Comparison of ENCODE assay signal across 8 cellular contexts in genomic region chr16:10521681-10522274, GRCh38. TPM values are rescaled to one million over a fixed set of nuclear protein-coding genes. Genes with fewer than 3 reads are reported as not detected.
DNase-seq lines count a peak whose midpoint lies in the region; ATAC-seq, FAIRE-seq and TF ChIP-seq lines count a peak whose summit lies in the region.

No MANE protein-coding gene starts in this region.

- CTCF ChIA-PET in Panc1 (lab: Charles Lee), result interaction anchor here (0.6 to 1.1 kb wide), 2 partner anchors 216 to 1560 kb away, joined by 4 to 11 read pairs; no protein-coding TSS in a partner anchor
- CTCF ChIA-PET in activated naive CD4-positive, alpha-beta T cell treated with anti-CD3 and anti-CD28 coated beads for 36 hours (lab: Charles Lee), result interaction anchor here (0.6 to 4.7 kb wide), 12 partner anchors 11 to 1363 kb away, joined by 3 to 30 read pairs (median 3); no protein-coding TSS in a partner anchor

- no peak overlapping the region for H3K4me3 ChIP-seq in Panc1 (ENCODE audit: low read depth in 2 of 2, low read length in 2 of 2)

- BruUV-seq in Panc1 (replicated peaks; lab: Mats Ljungman, UMichigan), result no TSS peak

- H3K9me3 Mint-ChIP-seq in activated naive CD4-positive, alpha-beta T cell treated with anti-CD3 and anti-CD28 coated beads for 36 hours, result no peaks in the 10 kb centered on the region
- H3K9me3 Mint-ChIP-seq in glutamatergic neuron (ENCODE audit: unreplicated experiment), result no peaks in the 10 kb centered on the region

- no peak for FAIRE-seq in HTR-8/SVneo (lab: Jason Lieb, UNC)

- H3K27me3 ChIP-seq in Panc1 (ENCODE audit: control insufficient read depth, insufficient read depth, low read length), result no peaks in the 10 kb centered on the region

- H3K4me1 Mint-ChIP-seq in activated naive CD4-positive, alpha-beta T cell treated with anti-CD3 and anti-CD28 coated beads for 36 hours (ENCODE audit: low read depth), result no peaks in the 10 kb centered on the region
- no peaks in the 10 kb centered on the region for H3K4me1 Mint-ChIP-seq in glutamatergic neuron (ENCODE audit: low read depth, unreplicated experiment)

- H3K27me3 Mint-ChIP-seq in activated naive CD4-positive, alpha-beta T cell treated with anti-CD3 and anti-CD28 coated beads for 36 hours (ENCODE audit: low read depth), result no peaks in the 10 kb centered on the region
- H3K27me3 Mint-ChIP-seq in glutamatergic neuron (ENCODE audit: unreplicated experiment), result peaks cover 2% of the 10 kb centered on the region

- in situ Hi-C loops in Panc1 (cut with HindIII; ENCODE audit: low pct_unique_long_range_greater_than_20kb, low sequenced_read_pairs), result no loop called here

- no peak overlapping the region for H3K4me3 Mint-ChIP-seq in activated naive CD4-positive, alpha-beta T cell treated with anti-CD3 and anti-CD28 coated beads for 36 hours
- no peak overlapping the region for H3K4me3 Mint-ChIP-seq in glutamatergic neuron (ENCODE audit: unreplicated experiment)

- H3K36me3 ChIP-seq in Panc1 (ENCODE audit: control insufficient read depth, insufficient read depth, low read length), result no peaks in the 10 kb centered on the region

- TF ChIP-seq CTCF in Panc1 (IDR thresholded peaks at IDR 0.05) (peak; percentile 90), glutamatergic neuron (IDR thresholded peaks at IDR 0.05; ENCODE audit: partially characterized antibody, unreplicated experiment) (peak; percentile 93)

- POLR2A ChIA-PET in Panc1 (lab: Charles Lee), result no interaction called here

- peak; percentile 54 for DNase-seq in DMS114 treated with DMSO at 0.1 percent for 48 hours (lab: John Stamatoyannopoulos, UW; ENCODE audit: unreplicated experiment)
- DNase-seq in HTR-8/SVneo (ENCODE audit: insufficient read length, low spot score), result peak; percentile 63
- peak; percentile 52 for DNase-seq in Panc1 (ENCODE audit: low read depth, low spot score)
- peak; percentile 64 for DNase-seq in activated naive CD4-positive, alpha-beta T cell treated with anti-CD3 and anti-CD28 coated beads for 36 hours
- peak; percentile 59 for DNase-seq in glutamatergic neuron
- peak in 7 of 10 donors; percentile 17 to 91 (median 63) for DNase-seq in posterior cingulate gyrus
- no peak for DNase-seq in NCI-H2081 (lab: John Stamatoyannopoulos, UW)

- H3K9me3 ChIP-seq in Panc1 (ENCODE audit: control insufficient read depth, insufficient read depth, low read depth, low read length), result no peaks in the 10 kb centered on the region

- H3K4me1 ChIP-seq in Panc1 (ENCODE audit: control insufficient read depth, insufficient read depth, low read length), result no peaks in the 10 kb centered on the region

- no peak overlapping the region for H3K27ac ChIP-seq in Panc1 (ENCODE audit: low read length)

- no peak overlapping the region for H3K27ac Mint-ChIP-seq in activated naive CD4-positive, alpha-beta T cell treated with anti-CD3 and anti-CD28 coated beads for 36 hours
- no peak overlapping the region for H3K27ac Mint-ChIP-seq in glutamatergic neuron (ENCODE audit: unreplicated experiment)

- no peaks in the 10 kb centered on the region for H3K36me3 Mint-ChIP-seq in activated naive CD4-positive, alpha-beta T cell treated with anti-CD3 and anti-CD28 coated beads for 36 hours (ENCODE audit: low read depth)
- no peaks in the 10 kb centered on the region for H3K36me3 Mint-ChIP-seq in glutamatergic neuron (ENCODE audit: unreplicated experiment)

- intact Hi-C loops in Panc1 (cut with micrococcal nuclease; ENCODE audit: unreplicated experiment), result loop anchor here (10.0 kb wide), 2 partner anchors 63 to 393 kb away; partner anchors contain the start of gene EMP2
- intact Hi-C loops in activated naive CD4-positive, alpha-beta T cell treated with anti-CD3 and anti-CD28 coated beads for 36 hours (cut with micrococcal nuclease), result loop anchor here (1.0 kb wide), 2 partner anchors 216 to 397 kb away; no protein-coding TSS in a partner anchor
- intact Hi-C loops in posterior cingulate gyrus (cut with DNase I), result no loop called here

- ATAC-seq in Panc1, result peak; percentile 88
- ATAC-seq in HG02870 (IDR thresholded peaks at IDR 0.05; ENCODE audit: unreplicated experiment), result no peak

RNA-seq across cellular contexts. Expression of gene EMP2, which starts 58.6 kb away (rescaled TPM):
- total RNA-seq in Panc1 (2021; ENCODE audit: unreplicated experiment), result 13.8 TPM
- polyA plus RNA-seq in Panc1 (2012; ENCODE audit: insufficient read length), result 8.2 TPM
- not detected for total RNA-seq in activated naive CD4-positive, alpha-beta T cell treated with anti-CD3 and anti-CD28 coated beads for 36 hours
- 27.8 TPM for total RNA-seq in glutamatergic neuron (ENCODE audit: unreplicated experiment)

Comparison
In these comparisons a context has a peak if more than half of its experiments do, and no peak if none do; other contexts are left out.
1. DNase-seq: peak in DMS114 treated with DMSO at 0.1 percent for 48 hours (single experiment), HTR-8/SVneo (single experiment), Panc1 (single experiment), activated naive CD4-positive, alpha-beta T cell treated with anti-CD3 and anti-CD28 coated beads for 36 hours (single experiment), glutamatergic neuron (single experiment) and posterior cingulate gyrus (7 of 10); none in NCI-H2081 (0 of 2).
2. RNA of gene EMP2, which starts 58.6 kb away (total RNA-seq): 27.8 TPM in glutamatergic neuron (single experiment) and 13.8 TPM in Panc1 (single experiment); not detected in activated naive CD4-positive, alpha-beta T cell treated with anti-CD3 and anti-CD28 coated beads for 36 hours; every median in the first group is over 10 times any median in the second.